ENCODE assay signal across 8 cellular contexts in genomic region chr15:42272768-42273098, GRCh38. TPM values are rescaled to one million over a fixed set of nuclear protein-coding genes. Genes with fewer than 3 reads are reported as not detected.
DNase-seq lines count a peak whose midpoint lies in the region; ATAC-seq, FAIRE-seq and TF ChIP-seq lines count a peak whose summit lies in the region.

No MANE protein-coding gene starts in this region.

- ATAC-seq in GM18907 (IDR thresholded peaks at IDR 0.05; ENCODE audit: unreplicated experiment) (peak; percentile 1), SK-N-SH treated with all-trans-retinoic acid at 6 μM for 48 hours (no peak), esophagus mucosa (no peak)

- intact Hi-C loops in sigmoid colon (cut with DNase I): loop anchor here (5.0 kb wide), 1 partner anchor 65 kb away; the partner anchor contains the start of gene VPS39

- no peak for FAIRE-seq in H54 (lab: Jason Lieb, UNC)

- H3K4me3 ChIP-seq in fibroblast of pulmonary artery (replicated peaks; ENCODE audit: low read depth, low read length) (peak overlapping the region; percentile 96), sigmoid colon (peak overlapping the region; percentile 63 to 79 (median 77))

- peak overlapping the region; percentile 94 to 98 (median 96) for H3K27ac ChIP-seq in sigmoid colon

- TF ChIP-seq POLR2A in sigmoid colon (IDR thresholded peaks at IDR 0.05) (no peak), H54 (IDR thresholded peaks at IDR 0.05; ENCODE audit: low read depth, low read length) (no peak)

- WGBS in sigmoid colon, 2 donors: 0 to 1% methylated on average over 9 of the region's 9 CpGs

- H3K9me3 ChIP-seq in sigmoid colon: no peaks in the 10 kb centered on the region

- DNase-seq in fibroblast of pulmonary artery (ENCODE audit: low read depth) (no peak), sigmoid colon (no peak), amygdala (lab: John Stamatoyannopoulos, UW) (no peak), H54 (ENCODE audit: insufficient read length, low spot score) (no peak), occipital lobe (lab: John Stamatoyannopoulos, UW) (no peak)

- peaks cover 0 to 10% (median under 1%) of the 10 kb centered on the region in 4 donors for H3K36me3 ChIP-seq in sigmoid colon

- TF ChIP-seq EP300 in sigmoid colon (IDR thresholded peaks at IDR 0.05): no peak

- no peaks in the 10 kb centered on the region for H3K27me3 ChIP-seq in sigmoid colon

- TF ChIP-seq CTCF in fibroblast of pulmonary artery (IDR thresholded peaks at IDR 0.05; ENCODE audit: low read length, missing control alignments) (no peak), sigmoid colon (IDR thresholded peaks at IDR 0.05) (no peak)

- H3K4me1 ChIP-seq in sigmoid colon: peaks cover 4 to 63% (median 47%) of the 10 kb centered on the region in 4 donors

TF ChIP-seq in SK-N-SH treated with all-trans-retinoic acid at 6 μM for 48 hours, 23 proteins besides CTCF, POLR2A, EP300 and RAD21:
- peak; percentile 40; the same call in 1 of the 2 replicates for TF ChIP-seq ZFP3 (CRISPR knock-in tag; IDR thresholded peaks at IDR 0.05)
- no peak for TF ChIP-seq ZNF8 (CRISPR knock-in tag; IDR thresholded peaks at IDR 0.05)
TF ChIP-seq in SK-N-SH treated with all-trans-retinoic acid at 6 μM for 48 hours: peak in this region for 1.

RNA-seq across cellular contexts. Expression of gene GANC, which starts 0.3 kb away (rescaled TPM):
- total RNA-seq in sigmoid colon (10 to 100 TPM; 18.9 to 34.1 (median 22.9) TPM), esophagus mucosa (30.0 TPM), occipital lobe (13.6 TPM)
- 10 to 100 TPM in 2 of 3 donors, 1 to 10 TPM in 1; 9.0 to 19.9 (median 16.8) TPM for polyA plus RNA-seq in sigmoid colon

RNA-seq across cellular contexts. Expression of gene TMEM87A, which starts 0.5 kb away (rescaled TPM):
- total RNA-seq in sigmoid colon: 10 to 100 TPM; 32.7 to 45.3 (median 42.6) TPM
- 10 to 100 TPM in 2 of 3 donors, 1 to 10 TPM in 1; 9.6 to 44.7 (median 18.3) TPM for polyA plus RNA-seq in sigmoid colon
- 60.1 TPM for total RNA-seq in esophagus mucosa
- total RNA-seq in occipital lobe: 67.4 TPM
